In the genomic region with DNA sequence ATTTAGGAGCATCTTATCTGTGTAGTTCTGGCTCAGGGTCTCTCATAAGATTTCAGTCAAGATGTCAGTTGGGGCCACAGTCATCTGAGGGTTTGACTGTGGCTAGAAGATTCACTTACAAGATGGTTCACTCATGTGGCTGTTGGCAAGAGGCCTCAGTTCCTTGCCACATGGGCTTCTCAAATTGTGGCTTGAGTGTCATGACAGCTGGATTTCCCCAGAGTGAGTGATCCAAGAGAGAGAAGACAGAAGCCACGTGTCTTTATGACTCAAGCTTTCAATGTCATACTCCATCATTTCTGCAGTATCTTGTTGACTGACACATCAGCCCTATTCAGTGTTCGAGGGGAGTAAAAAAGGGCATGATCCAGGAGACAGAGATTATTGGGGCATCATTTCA, we compare ENCODE assay signal across 14 cellular contexts.
DNase-seq lines count a peak whose midpoint lies in the region; ATAC-seq and TF ChIP-seq lines count a peak whose summit lies in the region.
"Had no signal": no experiment of that assay in that cellular context is flagged by ENCODE, and none has a peak within 500 bp of the region (broad histone marks: within the 10 kb centered on the region; RNA-seq: fewer than 3 reads in every experiment).

No MANE protein-coding gene starts in this region.

- DNase-seq in activated naive CD4-positive, alpha-beta T cell treated with Interleukin-2 at 50 U/mL for 16 hours: peak; percentile 8
- no peak for DNase-seq in activated naive CD4-positive, alpha-beta T cell (lab: John Stamatoyannopoulos, UW)
- DNase-seq in activated B cell treated with CpG ODN at 0.5 μM for 24 hours (no peak), foreskin keratinocyte (peak; percentile 15 to 34), HuH-7 (ENCODE audit: low spot score) (no peak), UCSD-AML1 (lab: John Stamatoyannopoulos, UW; ENCODE audit: unreplicated experiment) (no peak), HPDE6-E6E7 (ENCODE audit: extremely low spot score) (no peak)
- peak; percentile 24 for DNase-seq in stimulated activated naive CD8-positive, alpha-beta T cell treated with anti-CD3 and anti-CD28 coated beads, Interleukin-15, Interleukin-2, amounts not matched to agents 100 U/mL and 50 U/mL, for 24 hours
- DNase-seq: effector CD8-positive, alpha-beta T cell; lower lobe of right lung; right cardiac atrium had no signal

- CTCF ChIA-PET in activated B cell treated with CpG ODN at 0.5 μM for 24 hours (lab: Charles Lee): no interaction called here

- peaks cover 26% of the 10 kb centered on the region for H3K4me1 Mint-ChIP-seq in activated B cell treated with CpG ODN at 0.5 μM for 24 hours

- H3K27ac Mint-ChIP-seq in activated B cell treated with CpG ODN at 0.5 μM for 24 hours: peak overlapping the region; percentile 7
- H3K27ac Mint-ChIP-seq: activated T-helper 1 cell treated with anti-CD3 and anti-CD28 coated beads, Interleukin-12 subunit alpha, Interleukin-12 subunit beta, Interleukin-2, Interleukin-4 antibody, amounts not matched to agents 30 ng/mL and 10 ng/mL and 1 ng/mL, durations not matched to agents 14 hours and 24 hours and 36 hours; neural progenitor cell had no signal

- TF ChIP-seq CTCF in activated B cell treated with CpG ODN at 0.5 μM for 24 hours (IDR thresholded peaks at IDR 0.05) (no peak), foreskin keratinocyte (conservative IDR thresholded peaks at IDR 0.05) (no peak)

- ATAC-seq in activated B cell treated with CpG ODN at 0.5 μM for 24 hours (ENCODE audit: low read depth): no peak
- ATAC-seq in foreskin keratinocyte: peak; percentile 55
- ATAC-seq in stimulated activated naive CD8-positive, alpha-beta T cell treated with anti-CD3 and anti-CD28 coated beads, Interleukin-15, Interleukin-2, amounts not matched to agents 100 U/mL and 50 U/mL, for 24 hours: peak; percentile 97
- ATAC-seq: lower lobe of right lung, right cardiac atrium had no signal

- no peaks in the 10 kb centered on the region for H3K9me3 Mint-ChIP-seq in activated B cell treated with CpG ODN at 0.5 μM for 24 hours

- H3K27me3 ChIP-seq in foreskin keratinocyte: no peaks in the 10 kb centered on the region
- H3K27me3 ChIP-seq: neural progenitor cell, SJSA1 had no signal

- no peaks in the 10 kb centered on the region for H3K36me3 Mint-ChIP-seq in activated B cell treated with CpG ODN at 0.5 μM for 24 hours (ENCODE audit: low read depth)

- H3K4me3 Mint-ChIP-seq in activated B cell treated with CpG ODN at 0.5 μM for 24 hours: no peak overlapping the region
- H3K4me3 Mint-ChIP-seq: activated T-helper 1 cell treated with anti-CD3 and anti-CD28 coated beads, Interleukin-12 subunit alpha, Interleukin-12 subunit beta, Interleukin-2, Interleukin-4 antibody, amounts not matched to agents 30 ng/mL and 10 ng/mL and 1 ng/mL, durations not matched to agents 14 hours and 24 hours and 36 hours; neural progenitor cell had no signal

- peaks cover 8% of the 10 kb centered on the region for H3K4me1 ChIP-seq in foreskin keratinocyte
- H3K4me1 ChIP-seq: lower lobe of right lung had no signal

- no peak overlapping the region for H3K27ac ChIP-seq in foreskin keratinocyte
- H3K27ac ChIP-seq: lower lobe of right lung, neural progenitor cell, SJSA1 had no signal

- POLR2A ChIA-PET in activated B cell treated with CpG ODN at 0.5 μM for 24 hours (lab: Charles Lee): no interaction called here

- intact Hi-C loops in activated B cell treated with CpG ODN at 0.5 μM for 24 hours (cut with micrococcal nuclease): loop anchor here (5.0 kb wide), 1 partner anchor 84 kb away; no protein-coding TSS in a partner anchor

- H3K27me3 Mint-ChIP-seq in activated B cell treated with CpG ODN at 0.5 μM for 24 hours: no peaks in the 10 kb centered on the region

Comparison
In these comparisons a context has a peak if more than half of its experiments do, and no peak if none do; other contexts are left out.
1. DNase-seq: peak in activated naive CD4-positive, alpha-beta T cell treated with Interleukin-2 at 50 U/mL for 16 hours (single experiment), foreskin keratinocyte (2 of 2) and stimulated activated naive CD8-positive, alpha-beta T cell treated with anti-CD3 and anti-CD28 coated beads, Interleukin-15, Interleukin-2, amounts not matched to agents 100 U/mL and 50 U/mL, for 24 hours (single experiment); none in activated naive CD4-positive, alpha-beta T cell (0 of 4), activated B cell treated with CpG ODN at 0.5 μM for 24 hours (single experiment), HuH-7 (single experiment), UCSD-AML1 (single experiment) and HPDE6-E6E7 (single experiment).